Comparison of ENCODE assay signal across 10 cellular contexts in the genomic region with DNA sequence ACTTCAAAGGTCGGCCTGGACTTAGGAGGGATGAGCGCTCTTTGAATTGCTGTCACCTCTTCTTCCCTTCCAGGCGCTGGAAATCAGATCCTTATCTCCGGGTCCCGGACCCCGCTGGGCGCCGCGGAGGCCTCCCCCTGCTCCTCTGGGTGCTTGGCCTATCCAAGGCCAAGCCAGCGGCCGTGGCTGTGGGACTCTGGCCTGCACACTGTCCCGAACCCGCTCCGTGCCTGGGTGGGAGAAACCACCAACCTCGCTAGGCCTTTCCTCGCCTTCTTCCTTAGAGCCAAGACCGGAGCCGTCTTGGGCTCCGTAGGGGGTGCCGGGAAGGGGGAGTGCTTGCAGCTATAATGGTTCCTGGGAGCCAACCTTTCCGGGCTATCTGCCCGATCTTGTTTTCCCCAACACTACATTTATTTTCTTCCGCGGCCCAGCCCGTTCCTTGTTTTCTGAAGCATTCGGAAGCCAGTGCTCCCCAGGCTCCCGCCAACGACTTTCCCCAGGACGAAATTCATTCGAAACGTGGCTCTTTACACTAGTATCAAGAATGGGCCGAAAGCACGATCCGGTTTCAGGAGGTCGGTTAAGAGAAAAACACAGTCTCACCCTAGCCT. TPM values are rescaled to one million over a fixed set of nuclear protein-coding genes. Genes with fewer than 3 reads are reported as not detected.
DNase-seq lines count a peak whose midpoint lies in the region; ATAC-seq and TF ChIP-seq lines count a peak whose summit lies in the region.
"Had no signal": no experiment of that assay in that cellular context is flagged by ENCODE, and none has a peak within 500 bp of the region (broad histone marks: within the 10 kb centered on the region; RNA-seq: fewer than 3 reads in every experiment).

No MANE protein-coding gene starts in this region.

- H3K4me3 ChIP-seq in HUES64 (ENCODE audit: low read length) (peak overlapping the region; percentile 17), fibroblast of villous mesenchyme (ENCODE audit: low read depth, low read length) (peak overlapping the region; percentile 70), trophoblast cell (ENCODE audit: low read depth, low read length) (no peak overlapping the region)

- no peaks in the 10 kb centered on the region for H3K9me3 Mint-ChIP-seq in CD4-positive, alpha-beta T cell

- no peak overlapping the region for H3K14ac ChIP-seq in trophoblast cell (ENCODE audit: low read length)

- no peak overlapping the region for H2AFZ ChIP-seq in trophoblast cell (ENCODE audit: insufficient read depth, low read length, poor library complexity)

- H3K36me3 ChIP-seq in HUES64 (ENCODE audit: insufficient read depth, low read length): no peaks in the 10 kb centered on the region
- H3K36me3 ChIP-seq in trophoblast cell (ENCODE audit: control insufficient read depth in 1 of 2, insufficient read depth in 2 of 2, low read length in 2 of 2): no peaks in the 10 kb centered on the region

- H3K79me2 ChIP-seq in trophoblast cell (ENCODE audit: control insufficient read depth, insufficient read depth, low read length, poor library complexity): no peaks in the 10 kb centered on the region

- no peak overlapping the region for H3K18ac ChIP-seq in trophoblast cell (ENCODE audit: low read length)

- peak overlapping the region; percentile 49 for H3K4me3 Mint-ChIP-seq in CD4-positive, alpha-beta T cell

- H2BK12ac ChIP-seq in trophoblast cell (ENCODE audit: low read length): no peak overlapping the region

- H3K9me3 ChIP-seq in CD4-positive, alpha-beta T cell (ENCODE audit: control insufficient read depth, low read length): no peaks in the 10 kb centered on the region
- H3K9me3 ChIP-seq in HUES64 (ENCODE audit: insufficient read depth, low read depth, low read length): no peaks in the 10 kb centered on the region
- H3K9me3 ChIP-seq in trophoblast cell (ENCODE audit: insufficient read depth, low read depth, low read length): peaks cover 14% of the 10 kb centered on the region

- peaks cover 97% of the 10 kb centered on the region for H3K27me3 Mint-ChIP-seq in CD4-positive, alpha-beta T cell

- no peaks in the 10 kb centered on the region for H3K79me1 ChIP-seq in trophoblast cell (ENCODE audit: low read length)

- TF ChIP-seq CTCF in CD4-positive, alpha-beta T cell (IDR thresholded peaks at IDR 0.05): no peak
- no peak for TF ChIP-seq CTCF in fibroblast of villous mesenchyme (IDR thresholded peaks at IDR 0.05; ENCODE audit: insufficient read depth, low read depth, low read length)

- no peak for DNase-seq in CD4-positive, alpha-beta T cell
- DNase-seq in fibroblast of villous mesenchyme (ENCODE audit: low read depth) (no peak), trophoblast cell (no peak), NCI-H446 treated with DMSO at 0.1 percent for 48 hours (lab: John Stamatoyannopoulos, UW) (no peak), NCI-H187 treated with DMSO at 0.1 percent for 48 hours (lab: John Stamatoyannopoulos, UW) (no peak), NCI-H2081 treated with DMSO at 0.1 percent for 48 hours (lab: John Stamatoyannopoulos, UW) (no peak)
- DNase-seq: left cardiac atrium, NCI-H2081 had no signal

- H4K91ac ChIP-seq in trophoblast cell (ENCODE audit: low read depth, low read length): no peak overlapping the region

- CTCF ChIA-PET in CD4-positive, alpha-beta T cell (lab: Charles Lee): no interaction called here

- H4K12ac ChIP-seq in trophoblast cell (ENCODE audit: low read depth, low read length): no peak overlapping the region

- H3K9ac ChIP-seq in HUES64 (ENCODE audit: low read depth, low read length): no peak overlapping the region
- H3K9ac ChIP-seq in trophoblast cell (ENCODE audit: low read length): no peak overlapping the region

- H3K4me1 Mint-ChIP-seq in CD4-positive, alpha-beta T cell (ENCODE audit: low read depth): peaks cover 62% of the 10 kb centered on the region

- ATAC-seq in CD4-positive, alpha-beta T cell (ENCODE audit: poor library complexity): no peak
- ATAC-seq in GM21786 (IDR thresholded peaks at IDR 0.05; ENCODE audit: unreplicated experiment): no peak

- WGBS in HUES64: 5% methylated on average over 35 of the region's 35 CpGs
- WGBS in trophoblast cell (ENCODE audit: extremely low coverage, insufficient coverage, insufficient read length): no CpG with 5 or more reads among the region's 35 CpGs

- H2BK120ac ChIP-seq in trophoblast cell (ENCODE audit: insufficient read depth, low read length, poor library complexity): no peak overlapping the region

- H3K4me2 ChIP-seq in trophoblast cell (ENCODE audit: low read length): peak overlapping the region; percentile 52

- no peak overlapping the region for H2BK5ac ChIP-seq in trophoblast cell (ENCODE audit: low read depth, low read length, poor library complexity)

- intact Hi-C loops in CD4-positive, alpha-beta T cell (cut with DNase I, micrococcal nuclease): no loop called here

- peaks cover 3% of the 10 kb centered on the region; the same call in 1 of the 2 replicates for H3K4me1 ChIP-seq in HUES64 (ENCODE audit: insufficient read depth, low read length)
- H3K4me1 ChIP-seq in trophoblast cell (ENCODE audit: control insufficient read depth in 1 of 2, insufficient read depth in 2 of 2, low read length in 2 of 2): peaks cover 17 to 25% of the 10 kb centered on the region in 2 experiments

- POLR2A ChIA-PET in CD4-positive, alpha-beta T cell (lab: Charles Lee): no interaction called here

- no peak overlapping the region for H3K27ac Mint-ChIP-seq in CD4-positive, alpha-beta T cell

- no peak overlapping the region for H2AK5ac ChIP-seq in trophoblast cell (ENCODE audit: low read length)

- H3K23ac ChIP-seq in trophoblast cell (ENCODE audit: low read length): no peak overlapping the region

- no peak overlapping the region for H3K27ac ChIP-seq in CD4-positive, alpha-beta T cell (ENCODE audit: low read depth, low read length)
- H3K27ac ChIP-seq in HUES64 (ENCODE audit: low read depth, low read length) (no peak overlapping the region), trophoblast cell (ENCODE audit: low read depth, low read length) (no peak overlapping the region)

- H3K36me3 Mint-ChIP-seq in CD4-positive, alpha-beta T cell (ENCODE audit: low read depth): no peaks in the 10 kb centered on the region

- H4K8ac ChIP-seq in trophoblast cell (ENCODE audit: low read depth, low read length): no peak overlapping the region

- H3K27me3 ChIP-seq in CD4-positive, alpha-beta T cell (ENCODE audit: control insufficient read depth, insufficient read depth, low read length): peaks cover 98% of the 10 kb centered on the region
- H3K27me3 ChIP-seq in HUES64 (ENCODE audit: insufficient read depth, low read length) (peaks cover 99% of the 10 kb centered on the region), trophoblast cell (ENCODE audit: insufficient read depth, low read length) (peaks cover 95% of the 10 kb centered on the region)

- no peak overlapping the region for H3K4ac ChIP-seq in trophoblast cell (ENCODE audit: low read depth, low read length)

RNA-seq across cellular contexts. Expression of gene OSR1, which starts 2.4 kb away (rescaled TPM):
- not detected for total RNA-seq in CD4-positive, alpha-beta T cell
- not detected for polyA plus RNA-seq in HUES64 (2013, experiment 1 of 2)
- polyA plus RNA-seq in HUES64 (2013, experiment 2 of 2): 0.19 TPM
- 2.2 and 4.5 TPM in 2 replicates for total RNA-seq in fibroblast of villous mesenchyme
- 0.93 and 1.1 TPM in 2 replicates for polyA plus RNA-seq in trophoblast cell (2013)
